ENCODE assay signal across 28 cellular contexts in genomic region chr18:37452015-37452414, GRCh38.
DNase-seq lines count a peak whose midpoint lies in the region; TF ChIP-seq lines count a peak whose summit lies in the region.
"Had no signal": no experiment of that assay in that cellular context is flagged by ENCODE, and none has a peak within 500 bp of the region (broad histone marks: within the 10 kb centered on the region; RNA-seq: fewer than 3 reads in every experiment).

No MANE protein-coding gene starts in this region.

- H3K4me2 ChIP-seq in neural cell (ENCODE audit: low read length), result no peak overlapping the region

- no peaks in the 10 kb centered on the region for H3K27me3 ChIP-seq in neural cell (ENCODE audit: insufficient read depth, low read depth, low read length)
- H3K27me3 ChIP-seq: body of pancreas, foreskin keratinocyte, pancreas, right atrium auricular region had no signal

- H3K4me3 ChIP-seq in neural cell (ENCODE audit: low read length), result no peak overlapping the region
- H3K4me3 ChIP-seq: body of pancreas, esophagus squamous epithelium, GM23248, heart right ventricle, pancreas, right atrium auricular region, suprapubic skin had no signal

- H4K20me1 ChIP-seq in neural cell (ENCODE audit: insufficient read depth), result no peaks in the 10 kb centered on the region

- no peak for TF ChIP-seq EP300 in neural cell (conservative IDR thresholded peaks at IDR 0.05; ENCODE audit: poor library complexity, severe bottlenecking)

- no peak overlapping the region for H3K9ac ChIP-seq in neural cell (ENCODE audit: low read length)
- H3K9ac ChIP-seq: GM23248 had no signal

- H3K36me3 ChIP-seq in neural cell (ENCODE audit: insufficient read depth, low read length), result no peaks in the 10 kb centered on the region
- H3K36me3 ChIP-seq: esophagus squamous epithelium, heart right ventricle, pancreas, right atrium auricular region, suprapubic skin had no signal

- no peaks in the 10 kb centered on the region for H3F3A ChIP-seq in neural cell (ENCODE audit: insufficient read depth, low read length, poor library complexity, severe bottlenecking)

- peak; percentile 30 for DNase-seq in DMS 273 (lab: John Stamatoyannopoulos, UW; ENCODE audit: unreplicated experiment)
- no peak for DNase-seq in DMS 273 treated with DMSO at 0.1 percent for 48 hours (lab: John Stamatoyannopoulos, UW)
- DNase-seq in DMS79 (lab: John Stamatoyannopoulos, UW), result peak; percentile 48
- peak; percentile 67 for DNase-seq in NCI-H69 (lab: John Stamatoyannopoulos, UW)
- no peak for DNase-seq in amygdala (lab: John Stamatoyannopoulos, UW)
- no peak for DNase-seq in NCI-H1930 (lab: John Stamatoyannopoulos, UW)
- DNase-seq in NCI-H526 (lab: John Stamatoyannopoulos, UW), result no peak
- DNase-seq: activated CD4-positive, alpha-beta memory T cell treated with anti-CD3 and anti-CD28 coated beads for 36 hours; activated CD4-positive, CD25-positive, alpha-beta regulatory T cell treated with anti-CD3 and anti-CD28 coated beads, Interleukin-2, amount 50 U/mL, for 72 hours; activated CD8-positive, alpha-beta memory T cell treated with anti-CD3 and anti-CD28 coated beads, Interleukin-2, amount 50 U/mL, for 4 hours; activated naive CD4-positive, alpha-beta T cell treated with anti-CD3 and anti-CD28 coated beads for 36 hours; body of pancreas; esophagus squamous epithelium; foreskin keratinocyte; GM23248; heart right ventricle; IMR-90; NCI-H2029 treated with DMSO at 0.1 percent for 48 hours; NCI-H510A; pancreas; PC-3; small intestine; stimulated activated naive CD4-positive, alpha-beta T cell; T-helper 2 cell had no signal

- H3K79me2 ChIP-seq in neural cell (replicated peaks; ENCODE audit: insufficient read depth, low read length), result peaks cover 6% of the 10 kb centered on the region

- no peak for TF ChIP-seq CTCF in neural cell (IDR thresholded peaks at IDR 0.05; ENCODE audit: poor library complexity, severe bottlenecking)

- H3K27ac ChIP-seq in neural cell (ENCODE audit: low read length), result peak overlapping the region; percentile 78
- H3K27ac ChIP-seq: 22Rv1, foreskin keratinocyte, GM23248, heart right ventricle, right atrium auricular region, suprapubic skin had no signal

- H2AFZ ChIP-seq in neural cell (ENCODE audit: low read depth, low read length), result no peak overlapping the region
- H2AFZ ChIP-seq: GM23248 had no signal

- TF ChIP-seq RAD21 in neural cell (conservative IDR thresholded peaks at IDR 0.05), result peak; percentile 11

- no peaks in the 10 kb centered on the region for H3K9me3 ChIP-seq in neural cell (ENCODE audit: low read length)
- H3K9me3 ChIP-seq: body of pancreas, esophagus squamous epithelium, heart right ventricle, pancreas, right atrium auricular region, suprapubic skin had no signal

- no peaks in the 10 kb centered on the region for H3K9me2 ChIP-seq in neural cell (ENCODE audit: insufficient read depth, low read length)

TF ChIP-seq in neural cell, 6 proteins besides CTCF, POLR2A, EP300 and RAD21:
- TF ChIP-seq, protein P1, sequence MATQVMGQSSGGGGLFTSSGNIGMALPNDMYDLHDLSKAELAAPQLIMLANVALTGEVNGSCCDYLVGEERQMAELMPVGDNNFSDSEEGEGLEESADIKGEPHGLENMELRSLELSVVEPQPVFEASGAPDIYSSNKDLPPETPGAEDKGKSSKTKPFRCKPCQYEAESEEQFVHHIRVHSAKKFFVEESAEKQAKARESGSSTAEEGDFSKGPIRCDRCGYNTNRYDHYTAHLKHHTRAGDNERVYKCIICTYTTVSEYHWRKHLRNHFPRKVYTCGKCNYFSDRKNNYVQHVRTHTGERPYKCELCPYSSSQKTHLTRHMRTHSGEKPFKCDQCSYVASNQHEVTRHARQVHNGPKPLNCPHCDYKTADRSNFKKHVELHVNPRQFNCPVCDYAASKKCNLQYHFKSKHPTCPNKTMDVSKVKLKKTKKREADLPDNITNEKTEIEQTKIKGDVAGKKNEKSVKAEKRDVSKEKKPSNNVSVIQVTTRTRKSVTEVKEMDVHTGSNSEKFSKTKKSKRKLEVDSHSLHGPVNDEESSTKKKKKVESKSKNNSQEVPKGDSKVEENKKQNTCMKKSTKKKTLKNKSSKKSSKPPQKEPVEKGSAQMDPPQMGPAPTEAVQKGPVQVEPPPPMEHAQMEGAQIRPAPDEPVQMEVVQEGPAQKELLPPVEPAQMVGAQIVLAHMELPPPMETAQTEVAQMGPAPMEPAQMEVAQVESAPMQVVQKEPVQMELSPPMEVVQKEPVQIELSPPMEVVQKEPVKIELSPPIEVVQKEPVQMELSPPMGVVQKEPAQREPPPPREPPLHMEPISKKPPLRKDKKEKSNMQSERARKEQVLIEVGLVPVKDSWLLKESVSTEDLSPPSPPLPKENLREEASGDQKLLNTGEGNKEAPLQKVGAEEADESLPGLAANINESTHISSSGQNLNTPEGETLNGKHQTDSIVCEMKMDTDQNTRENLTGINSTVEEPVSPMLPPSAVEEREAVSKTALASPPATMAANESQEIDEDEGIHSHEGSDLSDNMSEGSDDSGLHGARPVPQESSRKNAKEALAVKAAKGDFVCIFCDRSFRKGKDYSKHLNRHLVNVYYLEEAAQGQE (IDR thresholded peaks at IDR 0.05; ENCODE audit: borderline replicate concordance), result no peak
- TF ChIP-seq POLR2AphosphoS5 (IDR thresholded peaks at IDR 0.05) (no peak), TAF1 (IDR thresholded peaks at IDR 0.05; ENCODE audit: low read depth) (no peak), MXI1 (conservative IDR thresholded peaks at IDR 0.05; ENCODE audit: poor library complexity, severe bottlenecking) (no peak), SMC3 (conservative IDR thresholded peaks at IDR 0.05; ENCODE audit: poor library complexity) (no peak), EZH2 (IDR thresholded peaks at IDR 0.05; ENCODE audit: borderline replicate concordance, insufficient read depth, low read length, poor library complexity, severe bottlenecking) (no peak)

Comparison
In these comparisons a context has a peak if more than half of its experiments do, and no peak if none do; other contexts are left out.
1. DNase-seq: peak in DMS 273 (single experiment), DMS79 (single experiment) and NCI-H69 (single experiment); none in DMS 273 treated with DMSO at 0.1 percent for 48 hours (single experiment), amygdala (0 of 56), NCI-H1930 (0 of 2) and NCI-H526 (0 of 2).